Comparison of ENCODE assay signal across 8 cellular contexts in the genomic region with DNA sequence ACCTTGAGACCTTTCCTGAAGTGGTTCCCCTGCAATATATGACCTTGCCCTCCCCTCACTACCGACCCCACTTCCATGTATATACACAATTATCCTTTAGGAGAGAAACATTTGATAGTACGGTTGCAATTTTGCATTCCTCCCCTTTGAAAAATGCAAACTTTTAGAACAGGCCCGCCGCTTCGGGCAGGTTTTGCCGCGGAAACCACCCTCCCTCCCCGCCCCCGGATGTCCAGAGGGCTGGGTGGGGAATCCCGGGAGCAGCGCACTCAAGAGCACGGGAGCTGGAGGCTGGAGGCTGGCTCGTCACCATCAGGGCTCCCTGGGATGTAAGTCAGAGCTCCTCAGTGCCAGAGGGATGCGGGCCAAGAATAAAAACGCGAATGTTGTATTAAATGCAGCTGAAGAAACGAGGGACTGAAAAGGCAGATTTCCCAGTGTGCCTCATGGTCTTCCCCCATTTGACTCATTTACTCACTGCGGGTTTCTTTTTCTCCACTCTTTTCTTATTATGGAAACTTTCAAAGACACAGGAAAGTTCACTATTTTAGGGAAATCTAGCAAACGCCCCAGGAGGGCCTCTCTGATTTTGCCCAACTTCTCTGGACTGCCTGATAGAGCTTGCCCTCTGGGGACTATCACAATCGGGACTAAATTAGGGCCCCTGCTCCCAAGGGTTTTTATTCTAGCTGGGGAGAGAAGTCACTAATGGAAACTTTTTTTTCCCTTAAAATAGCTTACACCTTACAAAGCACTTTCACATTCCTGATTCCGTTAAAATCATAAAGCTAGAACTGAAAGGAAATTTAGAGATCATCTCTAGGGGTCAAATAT. TPM values are rescaled to one million over a fixed set of nuclear protein-coding genes. Genes with fewer than 3 reads are reported as not detected.
DNase-seq lines count a peak whose midpoint lies in the region; ATAC-seq, FAIRE-seq and TF ChIP-seq lines count a peak whose summit lies in the region.

No MANE protein-coding gene starts in this region.

- H3K9me3 Mint-ChIP-seq in activated T-cell treated with anti-CD3 and anti-CD28 coated beads, Interleukin-2, amount 50 U/mL, for 4 hours = no peaks in the 10 kb centered on the region
- no peaks in the 10 kb centered on the region for H3K9me3 Mint-ChIP-seq in naive thymus-derived CD4-positive, alpha-beta T cell

- ATAC-seq in A549 (peak; percentile 26 to 32; a peak in 5 of 6 replicates), HG02678 (IDR thresholded peaks at IDR 0.05; ENCODE audit: unreplicated experiment) (no peak), HG02840 (IDR thresholded peaks at IDR 0.05; ENCODE audit: low FRiP score, unreplicated experiment) (no peak)
- ATAC-seq in activated T-cell treated with anti-CD3 and anti-CD28 coated beads, Interleukin-2, amount 50 U/mL, for 4 hours = no peak
- no peak for ATAC-seq in naive thymus-derived CD4-positive, alpha-beta T cell

- peak overlapping the region; percentile 93 for H3K4me2 ChIP-seq in A549

- peak overlapping the region; percentile 28 for H3K4me3 ChIP-seq in A549
- peak overlapping the region; percentile 36 for H3K4me3 ChIP-seq in naive thymus-derived CD4-positive, alpha-beta T cell (ENCODE audit: low read length)

- H3K9me3 ChIP-seq in A549 = 0 out of 3 replicates have a peak, but pooled peaks cover 5% of the 10 kb centered on the region
- H3K9me3 ChIP-seq in naive thymus-derived CD4-positive, alpha-beta T cell (ENCODE audit: control insufficient read depth in 2 of 3, low read length in 3 of 3) = no peaks in the 10 kb centered on the region

- TF ChIP-seq EP300 in A549 (IDR thresholded peaks at IDR 0.05) = 0 out of 5 replicates have a peak, but pooled peaks of 1 of the 2 experiments have one; percentile 10

- intact Hi-C loops in naive thymus-derived CD4-positive, alpha-beta T cell (cut with micrococcal nuclease) = loop anchor here (2.0 to 10.0 kb wide), 5 partner anchors 225 to 1391 kb away; partner anchors contain the start of genes APH1B (in 1 of the 2), HERC1 (in 1 of the 2) and LACTB (in 1 of the 2)

- peak overlapping the region; percentile 99 for H3K27ac ChIP-seq in A549
- H3K27ac ChIP-seq in naive thymus-derived CD4-positive, alpha-beta T cell (ENCODE audit: low read depth, low read length) = peak overlapping the region; percentile 97

- no peak for TF ChIP-seq CTCF in A549 (IDR thresholded peaks at IDR 0.05)

- TF ChIP-seq POLR2A in A549 (IDR thresholded peaks at IDR 0.05; ENCODE audit: low read length) = peak; percentile 31; the same call in 1 of the 2 replicates

- 2% methylated on average over 19 of the region's 21 CpGs for WGBS in A549 (ENCODE audit: missing lambda C conversion rate)

- no peaks in the 10 kb centered on the region for H3K27me3 ChIP-seq in naive thymus-derived CD4-positive, alpha-beta T cell (ENCODE audit: control insufficient read depth in 2 of 2, insufficient read depth in 2 of 2, low read length in 2 of 2)

- CTCF ChIA-PET in A549 (lab: Yijun Ruan, JAX) = interaction anchor here (0.6 to 8.7 kb wide), 9 partner anchors 9 to 98 kb away, joined by 3 to 161 read pairs (median 7); no protein-coding TSS in a partner anchor
- CTCF ChIA-PET in naive thymus-derived CD4-positive, alpha-beta T cell (lab: Charles Lee) = interaction anchor here (0.6 to 6.6 kb wide), 5 partner anchors 14 to 33 kb away, joined by 3 to 70 read pairs (median 5); no protein-coding TSS in a partner anchor

- no peaks in the 10 kb centered on the region for H3K27me3 Mint-ChIP-seq in activated T-cell treated with anti-CD3 and anti-CD28 coated beads, Interleukin-2, amount 50 U/mL, for 4 hours (ENCODE audit: low read depth)
- no peaks in the 10 kb centered on the region for H3K27me3 Mint-ChIP-seq in naive thymus-derived CD4-positive, alpha-beta T cell

- peaks cover 60% of the 10 kb centered on the region for H3K4me1 Mint-ChIP-seq in activated T-cell treated with anti-CD3 and anti-CD28 coated beads, Interleukin-2, amount 50 U/mL, for 4 hours (ENCODE audit: low read depth)
- H3K4me1 Mint-ChIP-seq in naive thymus-derived CD4-positive, alpha-beta T cell = peaks cover 2 to 58% (median 54%) of the 10 kb centered on the region in 7 donors

- POLR2A ChIA-PET in A549 (lab: Yijun Ruan, JAX) = interaction anchor here (1.0 to 6.2 kb wide), 10 partner anchors 9 to 99 kb away, joined by 3 to 49 read pairs (median 6); no protein-coding TSS in a partner anchor
- POLR2A ChIA-PET in naive thymus-derived CD4-positive, alpha-beta T cell (lab: Charles Lee) = interaction anchor here (0.6 to 8.8 kb wide), 7 partner anchors 9 to 98 kb away, joined by 3 to 392 read pairs (median 4); no protein-coding TSS in a partner anchor

- DNase-seq in A549 (ENCODE audit: low read depth in 1 of 2, low spot score in 1 of 2) = peak; percentile 88 to 91
- peak; percentile 72 for DNase-seq in H4 (ENCODE audit: low spot score)
- no peak for DNase-seq in activated T-cell treated with anti-CD3 and anti-CD28 coated beads, Interleukin-2, amount 50 U/mL, for 4 hours
- peak; percentile 97 for DNase-seq in fibroblast of gingiva (ENCODE audit: low read depth)
- peak in 3 of 9 donors; percentile 29 to 63 (median 55) for DNase-seq in naive thymus-derived CD4-positive, alpha-beta T cell
- no peak for DNase-seq in NCI-H524 (lab: John Stamatoyannopoulos, UW)

- TF ChIP-seq RAD21 in A549 (conservative IDR thresholded peaks at IDR 0.05 in 1 of 2, IDR thresholded peaks at IDR 0.05 in 1 of 2) = 0 out of 5 replicates have a peak, but pooled peaks of 1 of the 2 experiments have one; percentile 2

- H3K36me3 Mint-ChIP-seq in activated T-cell treated with anti-CD3 and anti-CD28 coated beads, Interleukin-2, amount 50 U/mL, for 4 hours (ENCODE audit: insufficient read depth) = no peaks in the 10 kb centered on the region
- peaks cover 0 to 5% (median 0%) of the 10 kb centered on the region in 5 donors for H3K36me3 Mint-ChIP-seq in naive thymus-derived CD4-positive, alpha-beta T cell

- peaks cover 0 to 3% (median 0%) of the 10 kb centered on the region in 3 experiments for H3K36me3 ChIP-seq in naive thymus-derived CD4-positive, alpha-beta T cell (ENCODE audit: control insufficient read depth in 2 of 3, insufficient read depth in 3 of 3, low read length in 3 of 3)

- peak overlapping the region; percentile 48 for H3K4me3 Mint-ChIP-seq in activated T-cell treated with anti-CD3 and anti-CD28 coated beads, Interleukin-2, amount 50 U/mL, for 4 hours
- H3K4me3 Mint-ChIP-seq in naive thymus-derived CD4-positive, alpha-beta T cell = peak overlapping the region; percentile 52 to 96 (median 92)

- H3K27ac Mint-ChIP-seq in naive thymus-derived CD4-positive, alpha-beta T cell = peak overlapping the region in 4 of 9 donors; percentile 97 to 99 (median 99)

- no peak for FAIRE-seq in A549 (lab: Jason Lieb, UNC)

- peaks cover 61% of the 10 kb centered on the region for H3K4me1 ChIP-seq in A549
- H3K4me1 ChIP-seq in naive thymus-derived CD4-positive, alpha-beta T cell (ENCODE audit: control insufficient read depth in 2 of 2, insufficient read depth in 2 of 2, low read length in 2 of 2) = peaks cover 70 to 74% of the 10 kb centered on the region in 2 donors

TF ChIP-seq in A549, 52 proteins besides CTCF, POLR2A, EP300 and RAD21 (continues in another document):
- TF ChIP-seq, protein P1, sequence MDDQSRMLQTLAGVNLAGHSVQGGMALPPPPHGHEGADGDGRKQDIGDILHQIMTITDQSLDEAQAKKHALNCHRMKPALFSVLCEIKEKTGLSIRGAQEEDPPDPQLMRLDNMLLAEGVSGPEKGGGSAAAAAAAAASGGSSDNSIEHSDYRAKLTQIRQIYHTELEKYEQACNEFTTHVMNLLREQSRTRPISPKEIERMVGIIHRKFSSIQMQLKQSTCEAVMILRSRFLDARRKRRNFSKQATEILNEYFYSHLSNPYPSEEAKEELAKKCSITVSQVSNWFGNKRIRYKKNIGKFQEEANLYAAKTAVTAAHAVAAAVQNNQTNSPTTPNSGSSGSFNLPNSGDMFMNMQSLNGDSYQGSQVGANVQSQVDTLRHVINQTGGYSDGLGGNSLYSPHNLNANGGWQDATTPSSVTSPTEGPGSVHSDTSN (IDR thresholded peaks at IDR 0.05) = no peak
- TF ChIP-seq HOXB5 (CRISPR knock-in tag; IDR thresholded peaks at IDR 0.05) (peak; percentile 48; the same call in 1 of the 2 replicates), HES2 (IDR thresholded peaks at IDR 0.05) (no peak), NPAS2 (CRISPR knock-in tag; IDR thresholded peaks at IDR 0.05; ENCODE audit: borderline replicate concordance) (no peak), CEBPB (IDR thresholded peaks at IDR 0.05) (no peak), CHD4 (IDR thresholded peaks at IDR 0.05; ENCODE audit: borderline replicate concordance) (no peak), JUN (IDR thresholded peaks at IDR 0.05) (peak in 1 of 2 experiments; percentile 65; a peak in 2 of 5 replicates), PHF8 (IDR thresholded peaks at IDR 0.05; ENCODE audit: borderline replicate concordance, low read depth) (no peak), TFCP2L1 (CRISPR knock-in tag; IDR thresholded peaks at IDR 0.05) (no peak), ZSCAN20 (CRISPR knock-in tag; IDR thresholded peaks at IDR 0.05) (no peak), RARB (CRISPR knock-in tag; IDR thresholded peaks at IDR 0.05) (no peak; the same call in 1 of the 2 replicates), FOSB (CRISPR knock-in tag; IDR thresholded peaks at IDR 0.05) (no peak), SMC3 (IDR thresholded peaks at IDR 0.05) (peak; percentile 3; the same call in 2 of the 3 replicates)
- TF ChIP-seq, protein P2, sequence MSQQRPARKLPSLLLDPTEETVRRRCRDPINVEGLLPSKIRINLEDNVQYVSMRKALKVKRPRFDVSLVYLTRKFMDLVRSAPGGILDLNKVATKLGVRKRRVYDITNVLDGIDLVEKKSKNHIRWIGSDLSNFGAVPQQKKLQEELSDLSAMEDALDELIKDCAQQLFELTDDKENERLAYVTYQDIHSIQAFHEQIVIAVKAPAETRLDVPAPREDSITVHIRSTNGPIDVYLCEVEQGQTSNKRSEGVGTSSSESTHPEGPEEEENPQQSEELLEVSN (IDR thresholded peaks at IDR 0.05; ENCODE audit: borderline replicate concordance, low read depth) = peak; percentile 78

RNA-seq across cellular contexts. Expression of gene USP3, which starts 2.9 kb away (rescaled TPM):
- polyA plus RNA-seq in A549 (2011; rRNA removed) = 97.4 and 99.1 TPM in 2 replicates
- polyA plus RNA-seq in A549 (2012; cell fraction: cytosol; rRNA removed) = 32.8 and 35.7 TPM in 2 replicates
- polyA plus RNA-seq in A549 (2012; cell fraction: nucleus; rRNA removed) = 68.6 and 111 TPM in 2 replicates
- polyA plus RNA-seq in A549 (2017; fragmentation: RNase III; extraction: RNeasy Plus Mini Kit Qiagen cat#74134 plus additional on column Dnase treatment) = 41.8 to 43.2 TPM (median 42.8 TPM) in 3 replicates
- polyA minus RNA-seq in A549 (2011; rRNA and poly(A)+ RNA removed) = 98.4 and 139 TPM in 2 replicates
- total RNA-seq in H4 (2014; rRNA removed; shearing (Covaris generic)) = 31.0 and 48.3 TPM in 2 replicates
- 10 to 100 TPM; 34.2 to 40.9 (median 35.5) TPM for total RNA-seq in activated T-cell treated with anti-CD3 and anti-CD28 coated beads, Interleukin-2, amount 50 U/mL, for 4 hours
- total RNA-seq in naive thymus-derived CD4-positive, alpha-beta T cell = 100 to 1,000 TPM in 4 of 5 experiments, 10 to 100 TPM in 1; 64.2 to 288 (median 155) TPM
- 10 to 100 TPM; 53.3 to 62.8 TPM for polyA plus RNA-seq in naive thymus-derived CD4-positive, alpha-beta T cell

Comparison
In these comparisons a context has a peak if more than half of its experiments do, and no peak if none do; other contexts are left out.
1. ATAC-seq: peak in A549 (2 of 2); none in activated T-cell treated with anti-CD3 and anti-CD28 coated beads, Interleukin-2, amount 50 U/mL, for 4 hours (0 of 2), naive thymus-derived CD4-positive, alpha-beta T cell (single experiment), HG02678 (single experiment) and HG02840 (single experiment).
2. DNase-seq: peak in A549 (2 of 2), H4 (single experiment) and fibroblast of gingiva (single experiment); none in activated T-cell treated with anti-CD3 and anti-CD28 coated beads, Interleukin-2, amount 50 U/mL, for 4 hours (single experiment) and NCI-H524 (0 of 2).